ENCODE assay signal across 1 cellular context in the genomic region with DNA sequence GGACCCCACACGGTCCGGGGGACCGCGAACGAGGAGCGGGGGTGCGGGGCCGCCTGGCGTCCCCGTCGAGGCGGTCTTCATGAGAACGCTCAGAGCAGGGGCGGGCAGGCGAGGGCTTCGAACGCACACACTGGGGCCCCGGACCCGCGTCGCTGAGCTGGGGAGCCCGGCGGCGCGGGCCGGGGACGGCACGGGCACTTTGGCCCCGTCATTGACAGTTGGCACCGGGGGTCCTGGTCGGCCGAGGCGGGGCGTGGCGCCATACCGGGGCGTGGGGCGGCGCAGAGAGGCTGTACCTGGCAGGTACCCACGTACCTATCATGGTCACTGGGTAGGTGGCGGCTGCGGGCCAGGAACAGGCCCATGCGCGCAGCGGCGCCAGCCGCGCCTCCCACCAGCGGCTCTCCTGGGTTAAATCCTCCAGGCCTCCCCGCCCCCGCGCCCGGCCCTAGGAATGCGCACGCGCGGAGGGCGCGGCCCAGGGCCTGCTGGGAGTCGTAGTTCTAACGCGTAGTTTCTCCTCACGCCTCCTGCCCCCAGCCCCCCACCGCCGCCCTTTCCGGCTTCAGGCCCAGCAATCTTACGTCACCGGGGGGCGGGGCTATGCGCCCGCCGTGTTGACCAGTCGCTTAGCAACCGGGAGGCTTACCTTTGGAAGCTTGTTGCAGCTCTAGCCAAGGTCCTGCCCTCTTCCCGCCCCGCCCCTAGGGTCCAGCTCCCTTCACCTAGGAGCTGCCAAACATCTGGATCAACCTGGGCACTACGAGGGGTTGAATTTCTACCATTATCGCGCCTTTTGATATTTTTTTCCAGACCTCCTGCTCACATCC.
TF ChIP-seq lines count a peak whose summit lies in the region.

A gene (plus strand): TSS at position 628 of the 830 bp plus-strand sequence.
A gene (minus strand): TSS at position 420 of the 830 bp plus-strand sequence.

TF ChIP-seq in K562, 482 proteins besides CTCF, POLR2A, EP300 and RAD21 (continued from another document and continues in another):
- TF ChIP-seq RBM17 (IDR thresholded peaks at IDR 0.05; ENCODE audit: borderline replicate concordance, low read depth, low read length): no peak
- TF ChIP-seq ADNP (tag; IDR thresholded peaks at IDR 0.05): no peak
- TF ChIP-seq, protein P1, sequence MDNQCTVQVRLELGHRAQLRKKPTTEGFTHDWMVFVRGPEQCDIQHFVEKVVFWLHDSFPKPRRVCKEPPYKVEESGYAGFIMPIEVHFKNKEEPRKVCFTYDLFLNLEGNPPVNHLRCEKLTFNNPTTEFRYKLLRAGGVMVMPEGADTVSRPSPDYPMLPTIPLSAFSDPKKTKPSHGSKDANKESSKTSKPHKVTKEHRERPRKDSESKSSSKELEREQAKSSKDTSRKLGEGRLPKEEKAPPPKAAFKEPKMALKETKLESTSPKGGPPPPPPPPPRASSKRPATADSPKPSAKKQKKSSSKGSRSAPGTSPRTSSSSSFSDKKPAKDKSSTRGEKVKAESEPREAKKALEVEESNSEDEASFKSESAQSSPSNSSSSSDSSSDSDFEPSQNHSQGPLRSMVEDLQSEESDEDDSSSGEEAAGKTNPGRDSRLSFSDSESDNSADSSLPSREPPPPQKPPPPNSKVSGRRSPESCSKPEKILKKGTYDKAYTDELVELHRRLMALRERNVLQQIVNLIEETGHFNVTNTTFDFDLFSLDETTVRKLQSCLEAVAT (IDR thresholded peaks at IDR 0.05): no peak
- TF ChIP-seq, protein P2, sequence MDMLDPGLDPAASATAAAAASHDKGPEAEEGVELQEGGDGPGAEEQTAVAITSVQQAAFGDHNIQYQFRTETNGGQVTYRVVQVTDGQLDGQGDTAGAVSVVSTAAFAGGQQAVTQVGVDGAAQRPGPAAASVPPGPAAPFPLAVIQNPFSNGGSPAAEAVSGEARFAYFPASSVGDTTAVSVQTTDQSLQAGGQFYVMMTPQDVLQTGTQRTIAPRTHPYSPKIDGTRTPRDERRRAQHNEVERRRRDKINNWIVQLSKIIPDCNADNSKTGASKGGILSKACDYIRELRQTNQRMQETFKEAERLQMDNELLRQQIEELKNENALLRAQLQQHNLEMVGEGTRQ (CRISPR knock-in tag; IDR thresholded peaks at IDR 0.05): no peak
- no peak for TF ChIP-seq MCM2 (IDR thresholded peaks at IDR 0.05; ENCODE audit: low read depth)
- TF ChIP-seq, protein P3, sequence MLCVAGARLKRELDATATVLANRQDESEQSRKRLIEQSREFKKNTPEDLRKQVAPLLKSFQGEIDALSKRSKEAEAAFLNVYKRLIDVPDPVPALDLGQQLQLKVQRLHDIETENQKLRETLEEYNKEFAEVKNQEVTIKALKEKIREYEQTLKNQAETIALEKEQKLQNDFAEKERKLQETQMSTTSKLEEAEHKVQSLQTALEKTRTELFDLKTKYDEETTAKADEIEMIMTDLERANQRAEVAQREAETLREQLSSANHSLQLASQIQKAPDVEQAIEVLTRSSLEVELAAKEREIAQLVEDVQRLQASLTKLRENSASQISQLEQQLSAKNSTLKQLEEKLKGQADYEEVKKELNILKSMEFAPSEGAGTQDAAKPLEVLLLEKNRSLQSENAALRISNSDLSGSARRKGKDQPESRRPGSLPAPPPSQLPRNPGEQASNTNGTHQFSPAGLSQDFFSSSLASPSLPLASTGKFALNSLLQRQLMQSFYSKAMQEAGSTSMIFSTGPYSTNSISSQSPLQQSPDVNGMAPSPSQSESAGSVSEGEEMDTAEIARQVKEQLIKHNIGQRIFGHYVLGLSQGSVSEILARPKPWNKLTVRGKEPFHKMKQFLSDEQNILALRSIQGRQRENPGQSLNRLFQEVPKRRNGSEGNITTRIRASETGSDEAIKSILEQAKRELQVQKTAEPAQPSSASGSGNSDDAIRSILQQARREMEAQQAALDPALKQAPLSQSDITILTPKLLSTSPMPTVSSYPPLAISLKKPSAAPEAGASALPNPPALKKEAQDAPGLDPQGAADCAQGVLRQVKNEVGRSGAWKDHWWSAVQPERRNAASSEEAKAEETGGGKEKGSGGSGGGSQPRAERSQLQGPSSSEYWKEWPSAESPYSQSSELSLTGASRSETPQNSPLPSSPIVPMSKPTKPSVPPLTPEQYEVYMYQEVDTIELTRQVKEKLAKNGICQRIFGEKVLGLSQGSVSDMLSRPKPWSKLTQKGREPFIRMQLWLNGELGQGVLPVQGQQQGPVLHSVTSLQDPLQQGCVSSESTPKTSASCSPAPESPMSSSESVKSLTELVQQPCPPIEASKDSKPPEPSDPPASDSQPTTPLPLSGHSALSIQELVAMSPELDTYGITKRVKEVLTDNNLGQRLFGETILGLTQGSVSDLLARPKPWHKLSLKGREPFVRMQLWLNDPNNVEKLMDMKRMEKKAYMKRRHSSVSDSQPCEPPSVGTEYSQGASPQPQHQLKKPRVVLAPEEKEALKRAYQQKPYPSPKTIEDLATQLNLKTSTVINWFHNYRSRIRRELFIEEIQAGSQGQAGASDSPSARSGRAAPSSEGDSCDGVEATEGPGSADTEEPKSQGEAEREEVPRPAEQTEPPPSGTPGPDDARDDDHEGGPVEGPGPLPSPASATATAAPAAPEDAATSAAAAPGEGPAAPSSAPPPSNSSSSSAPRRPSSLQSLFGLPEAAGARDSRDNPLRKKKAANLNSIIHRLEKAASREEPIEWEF (CRISPR knock-in tag; IDR thresholded peaks at IDR 0.05): no peak
- TF ChIP-seq ILK (tag; IDR thresholded peaks at IDR 0.05; ENCODE audit: borderline replicate concordance, low read depth): no peak
- TF ChIP-seq ZSCAN29 (IDR thresholded peaks at IDR 0.05): no peak
- no peak for TF ChIP-seq RHOXF2B (CRISPR knock-in tag; conservative IDR thresholded peaks at IDR 0.05)
- no peak for TF ChIP-seq ZNF384 (IDR thresholded peaks at IDR 0.05; ENCODE audit: low read depth, low read length)
- TF ChIP-seq ZNF780A (CRISPR knock-in tag; IDR thresholded peaks at IDR 0.05): no peak
- TF ChIP-seq, protein P4, sequence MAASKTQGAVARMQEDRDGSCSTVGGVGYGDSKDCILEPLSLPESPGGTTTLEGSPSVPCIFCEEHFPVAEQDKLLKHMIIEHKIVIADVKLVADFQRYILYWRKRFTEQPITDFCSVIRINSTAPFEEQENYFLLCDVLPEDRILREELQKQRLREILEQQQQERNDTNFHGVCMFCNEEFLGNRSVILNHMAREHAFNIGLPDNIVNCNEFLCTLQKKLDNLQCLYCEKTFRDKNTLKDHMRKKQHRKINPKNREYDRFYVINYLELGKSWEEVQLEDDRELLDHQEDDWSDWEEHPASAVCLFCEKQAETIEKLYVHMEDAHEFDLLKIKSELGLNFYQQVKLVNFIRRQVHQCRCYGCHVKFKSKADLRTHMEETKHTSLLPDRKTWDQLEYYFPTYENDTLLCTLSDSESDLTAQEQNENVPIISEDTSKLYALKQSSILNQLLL (CRISPR knock-in tag; IDR thresholded peaks at IDR 0.05; ENCODE audit: borderline replicate concordance): no peak
- TF ChIP-seq CREM (IDR thresholded peaks at IDR 0.05; ENCODE audit: low read depth): peak; percentile 94
- TF ChIP-seq NFIC (IDR thresholded peaks at IDR 0.05): peak; percentile 53
- peak; percentile 45; the same call in 1 of the 2 replicates for TF ChIP-seq MYC (IDR thresholded peaks at IDR 0.05; ENCODE audit: low read depth, low read length)
- TF ChIP-seq MYC (CRISPR knock-in tag; IDR thresholded peaks at IDR 0.05; ENCODE audit: borderline replicate concordance, low read depth): no peak
- peak; percentile 78 for TF ChIP-seq BMI1 (IDR thresholded peaks at IDR 0.05; ENCODE audit: low read length)
- TF ChIP-seq MEIS2 (IDR thresholded peaks at IDR 0.05; ENCODE audit: partially characterized antibody): peak; percentile 57
- no peak for TF ChIP-seq BRD9 (IDR thresholded peaks at IDR 0.05; ENCODE audit: low read depth, partially characterized antibody)
- TF ChIP-seq SAFB2 (IDR thresholded peaks at IDR 0.05; ENCODE audit: borderline replicate concordance, low read depth, low read length, severe bottlenecking): no peak
- TF ChIP-seq, protein P5, sequence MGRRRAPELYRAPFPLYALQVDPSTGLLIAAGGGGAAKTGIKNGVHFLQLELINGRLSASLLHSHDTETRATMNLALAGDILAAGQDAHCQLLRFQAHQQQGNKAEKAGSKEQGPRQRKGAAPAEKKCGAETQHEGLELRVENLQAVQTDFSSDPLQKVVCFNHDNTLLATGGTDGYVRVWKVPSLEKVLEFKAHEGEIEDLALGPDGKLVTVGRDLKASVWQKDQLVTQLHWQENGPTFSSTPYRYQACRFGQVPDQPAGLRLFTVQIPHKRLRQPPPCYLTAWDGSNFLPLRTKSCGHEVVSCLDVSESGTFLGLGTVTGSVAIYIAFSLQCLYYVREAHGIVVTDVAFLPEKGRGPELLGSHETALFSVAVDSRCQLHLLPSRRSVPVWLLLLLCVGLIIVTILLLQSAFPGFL (CRISPR knock-in tag; IDR thresholded peaks at IDR 0.05): no peak
- TF ChIP-seq, protein P6, sequence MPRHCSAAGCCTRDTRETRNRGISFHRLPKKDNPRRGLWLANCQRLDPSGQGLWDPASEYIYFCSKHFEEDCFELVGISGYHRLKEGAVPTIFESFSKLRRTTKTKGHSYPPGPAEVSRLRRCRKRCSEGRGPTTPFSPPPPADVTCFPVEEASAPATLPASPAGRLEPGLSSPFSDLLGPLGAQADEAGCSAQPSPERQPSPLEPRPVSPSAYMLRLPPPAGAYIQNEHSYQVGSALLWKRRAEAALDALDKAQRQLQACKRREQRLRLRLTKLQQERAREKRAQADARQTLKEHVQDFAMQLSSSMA (CRISPR knock-in tag; IDR thresholded peaks at IDR 0.05): peak; percentile 76; the same call in 1 of the 2 replicates
- TF ChIP-seq MED1 (CRISPR knock-in tag; IDR thresholded peaks at IDR 0.05; ENCODE audit: borderline replicate concordance): no peak
- no peak for TF ChIP-seq CAMTA2 (CRISPR knock-in tag; conservative IDR thresholded peaks at IDR 0.05)
- TF ChIP-seq, protein P7, sequence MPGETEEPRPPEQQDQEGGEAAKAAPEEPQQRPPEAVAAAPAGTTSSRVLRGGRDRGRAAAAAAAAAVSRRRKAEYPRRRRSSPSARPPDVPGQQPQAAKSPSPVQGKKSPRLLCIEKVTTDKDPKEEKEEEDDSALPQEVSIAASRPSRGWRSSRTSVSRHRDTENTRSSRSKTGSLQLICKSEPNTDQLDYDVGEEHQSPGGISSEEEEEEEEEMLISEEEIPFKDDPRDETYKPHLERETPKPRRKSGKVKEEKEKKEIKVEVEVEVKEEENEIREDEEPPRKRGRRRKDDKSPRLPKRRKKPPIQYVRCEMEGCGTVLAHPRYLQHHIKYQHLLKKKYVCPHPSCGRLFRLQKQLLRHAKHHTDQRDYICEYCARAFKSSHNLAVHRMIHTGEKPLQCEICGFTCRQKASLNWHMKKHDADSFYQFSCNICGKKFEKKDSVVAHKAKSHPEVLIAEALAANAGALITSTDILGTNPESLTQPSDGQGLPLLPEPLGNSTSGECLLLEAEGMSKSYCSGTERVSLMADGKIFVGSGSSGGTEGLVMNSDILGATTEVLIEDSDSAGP (CRISPR knock-in tag; IDR thresholded peaks at IDR 0.05): no peak
- no peak for TF ChIP-seq ZNF696 (CRISPR knock-in tag; conservative IDR thresholded peaks at IDR 0.05)
- peak; percentile 27; the same call in 1 of the 2 replicates for TF ChIP-seq ESRRA (IDR thresholded peaks at IDR 0.05; ENCODE audit: borderline replicate concordance, low read depth)
- no peak for TF ChIP-seq DIDO1 (tag; IDR thresholded peaks at IDR 0.05; ENCODE audit: low read depth)
- TF ChIP-seq KDM1A (IDR thresholded peaks at IDR 0.05): no peak
- TF ChIP-seq, protein P8, sequence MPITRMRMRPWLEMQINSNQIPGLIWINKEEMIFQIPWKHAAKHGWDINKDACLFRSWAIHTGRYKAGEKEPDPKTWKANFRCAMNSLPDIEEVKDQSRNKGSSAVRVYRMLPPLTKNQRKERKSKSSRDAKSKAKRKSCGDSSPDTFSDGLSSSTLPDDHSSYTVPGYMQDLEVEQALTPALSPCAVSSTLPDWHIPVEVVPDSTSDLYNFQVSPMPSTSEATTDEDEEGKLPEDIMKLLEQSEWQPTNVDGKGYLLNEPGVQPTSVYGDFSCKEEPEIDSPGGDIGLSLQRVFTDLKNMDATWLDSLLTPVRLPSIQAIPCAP (CRISPR knock-in tag; IDR thresholded peaks at IDR 0.05; ENCODE audit: borderline replicate concordance): no peak
- TF ChIP-seq PHF20 (IDR thresholded peaks at IDR 0.05; ENCODE audit: partially characterized antibody): peak; percentile 81
- TF ChIP-seq NFE2L1 (tag; IDR thresholded peaks at IDR 0.05; ENCODE audit: borderline replicate concordance, low read depth): no peak
- no peak for TF ChIP-seq ILF3 (IDR thresholded peaks at IDR 0.05; ENCODE audit: borderline replicate concordance)
- peak in 1 of 2 experiments; percentile 80; a peak in 1 of 4 replicates for TF ChIP-seq KDM4B (IDR thresholded peaks at IDR 0.05; ENCODE audit: borderline replicate concordance in 2 of 2, low read depth in 1 of 2)
- no peak for TF ChIP-seq MYNN (IDR thresholded peaks at IDR 0.05)
- TF ChIP-seq MYNN (CRISPR knock-in tag; IDR thresholded peaks at IDR 0.05): no peak; the same call in 1 of the 2 replicates
- TF ChIP-seq EP400 (IDR thresholded peaks at IDR 0.05): no peak
- TF ChIP-seq MIER1 (IDR thresholded peaks at IDR 0.05; ENCODE audit: low read depth): no peak
- no peak for TF ChIP-seq MEF2A (IDR thresholded peaks at IDR 0.05; ENCODE audit: control insufficient read depth, low read depth, low read length)
- no peak for TF ChIP-seq CBX2 (IDR thresholded peaks at IDR 0.05; ENCODE audit: insufficient read depth, low read length, poor library complexity, severe bottlenecking)
- no peak for TF ChIP-seq SETDB1 (IDR thresholded peaks at IDR 0.05; ENCODE audit: low read length)
- TF ChIP-seq FOXP1 (CRISPR knock-in tag; IDR thresholded peaks at IDR 0.05): peak; percentile 73; the same call in 1 of the 2 replicates
- TF ChIP-seq PML (IDR thresholded peaks at IDR 0.05; ENCODE audit: low read length): no peak
- TF ChIP-seq ETV5 (CRISPR knock-in tag; IDR thresholded peaks at IDR 0.05; ENCODE audit: low read depth): peak; percentile 95
- no peak for TF ChIP-seq GTF2E2 (tag; IDR thresholded peaks at IDR 0.05)
- TF ChIP-seq, protein P9, sequence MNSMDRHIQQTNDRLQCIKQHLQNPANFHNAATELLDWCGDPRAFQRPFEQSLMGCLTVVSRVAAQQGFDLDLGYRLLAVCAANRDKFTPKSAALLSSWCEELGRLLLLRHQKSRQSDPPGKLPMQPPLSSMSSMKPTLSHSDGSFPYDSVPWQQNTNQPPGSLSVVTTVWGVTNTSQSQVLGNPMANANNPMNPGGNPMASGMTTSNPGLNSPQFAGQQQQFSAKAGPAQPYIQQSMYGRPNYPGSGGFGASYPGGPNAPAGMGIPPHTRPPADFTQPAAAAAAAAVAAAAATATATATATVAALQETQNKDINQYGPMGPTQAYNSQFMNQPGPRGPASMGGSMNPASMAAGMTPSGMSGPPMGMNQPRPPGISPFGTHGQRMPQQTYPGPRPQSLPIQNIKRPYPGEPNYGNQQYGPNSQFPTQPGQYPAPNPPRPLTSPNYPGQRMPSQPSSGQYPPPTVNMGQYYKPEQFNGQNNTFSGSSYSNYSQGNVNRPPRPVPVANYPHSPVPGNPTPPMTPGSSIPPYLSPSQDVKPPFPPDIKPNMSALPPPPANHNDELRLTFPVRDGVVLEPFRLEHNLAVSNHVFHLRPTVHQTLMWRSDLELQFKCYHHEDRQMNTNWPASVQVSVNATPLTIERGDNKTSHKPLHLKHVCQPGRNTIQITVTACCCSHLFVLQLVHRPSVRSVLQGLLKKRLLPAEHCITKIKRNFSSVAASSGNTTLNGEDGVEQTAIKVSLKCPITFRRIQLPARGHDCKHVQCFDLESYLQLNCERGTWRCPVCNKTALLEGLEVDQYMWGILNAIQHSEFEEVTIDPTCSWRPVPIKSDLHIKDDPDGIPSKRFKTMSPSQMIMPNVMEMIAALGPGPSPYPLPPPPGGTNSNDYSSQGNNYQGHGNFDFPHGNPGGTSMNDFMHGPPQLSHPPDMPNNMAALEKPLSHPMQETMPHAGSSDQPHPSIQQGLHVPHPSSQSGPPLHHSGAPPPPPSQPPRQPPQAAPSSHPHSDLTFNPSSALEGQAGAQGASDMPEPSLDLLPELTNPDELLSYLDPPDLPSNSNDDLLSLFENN (IDR thresholded peaks at IDR 0.05; ENCODE audit: low read depth in 2 of 2, low read length in 2 of 2): no peak
- TF ChIP-seq HNRNPH1 (optimal IDR thresholded peaks at IDR 0.05; ENCODE audit: low read depth, low read length): no peak
- TF ChIP-seq BDP1 (IDR thresholded peaks at IDR 0.05; ENCODE audit: insufficient read depth, insufficient read length): no peak
